ENCODE assay signal across 8 cellular contexts in the genomic region with DNA sequence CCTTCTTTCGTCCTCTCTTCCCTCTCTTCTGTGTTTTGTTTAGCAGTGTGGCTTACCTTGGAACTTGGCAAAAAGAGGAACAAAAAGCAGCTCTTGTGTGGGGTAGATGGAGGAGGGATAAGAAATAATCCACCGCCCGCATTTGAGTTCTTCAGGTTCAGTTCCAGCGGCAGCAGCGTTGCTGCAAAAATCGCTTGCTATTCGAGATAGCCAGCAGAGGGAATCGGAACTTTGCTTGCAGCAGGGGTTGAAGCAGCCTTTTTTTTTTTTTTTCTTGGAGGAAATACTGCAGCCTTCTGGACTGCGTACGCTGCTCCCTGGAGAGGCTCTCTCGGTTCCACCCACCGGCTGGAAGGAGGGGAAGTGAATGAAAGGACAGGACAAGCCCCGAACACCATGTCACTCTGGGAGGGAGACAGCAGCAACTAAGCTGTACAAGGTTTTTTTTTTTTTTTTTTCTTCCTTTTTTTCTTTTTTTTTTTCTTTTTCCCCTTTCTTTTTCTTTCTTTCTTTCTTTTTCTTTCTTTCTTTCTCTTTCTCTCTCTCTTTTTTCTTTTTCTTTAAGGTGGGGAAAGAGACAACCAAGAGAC. TPM values are rescaled to one million over a fixed set of nuclear protein-coding genes. Genes with fewer than 3 reads are reported as not detected.
DNase-seq lines count a peak whose midpoint lies in the region; ATAC-seq and TF ChIP-seq lines count a peak whose summit lies in the region.

Gene RBMS3 (plus strand): TSS at position 397 of the 590 bp plus-strand sequence.

- peaks cover 14% of the 10 kb centered on the region for H3K27me3 Mint-ChIP-seq in activated naive CD8-positive, alpha-beta T cell treated with anti-CD3 and anti-CD28 coated beads, Interleukin-2, amount 10 ng/mL, durations not matched to agents 7 days and 5 days

- TF ChIP-seq EP300 in neural cell (conservative IDR thresholded peaks at IDR 0.05; ENCODE audit: poor library complexity, severe bottlenecking), result no peak

- TF ChIP-seq RAD21 in neural cell (conservative IDR thresholded peaks at IDR 0.05), result peak; percentile 54

- H4K20me1 ChIP-seq in neural cell (ENCODE audit: insufficient read depth), result no peaks in the 10 kb centered on the region

- ATAC-seq in GM21737 (IDR thresholded peaks at IDR 0.05; ENCODE audit: unreplicated experiment) (peak; percentile 40), HG03095 (IDR thresholded peaks at IDR 0.05; ENCODE audit: unreplicated experiment) (no peak)
- peak; percentile 50 for ATAC-seq in activated naive CD8-positive, alpha-beta T cell treated with anti-CD3 and anti-CD28 coated beads, Interleukin-2, amount 10 ng/mL, durations not matched to agents 7 days and 5 days (ENCODE audit: low read depth)

- H3K27ac Mint-ChIP-seq in activated naive CD8-positive, alpha-beta T cell treated with anti-CD3 and anti-CD28 coated beads, Interleukin-2, amount 10 ng/mL, durations not matched to agents 7 days and 5 days, result peak within 1 kb of the TSS; percentile 27

- peak within 1 kb of the TSS; percentile 36 for H3K9ac ChIP-seq in neural cell (ENCODE audit: low read length)

- H3K4me3 ChIP-seq in neural cell (ENCODE audit: low read length), result peak within 1 kb of the TSS; percentile 38

- POLR2A ChIA-PET in activated naive CD8-positive, alpha-beta T cell treated with anti-CD3 and anti-CD28 coated beads, Interleukin-2, amount 10 ng/mL, durations not matched to agents 7 days and 5 days (lab: Charles Lee), result interaction anchor here (0.6 kb wide), 2 partner anchors 54 to 94 kb away, joined by 4 to 7 read pairs; no protein-coding TSS in a partner anchor

- no peaks in the 10 kb centered on the region for H3K27me3 ChIP-seq in neural cell (ENCODE audit: insufficient read depth, low read depth, low read length)

- peak; percentile 54 for TF ChIP-seq CTCF in neural cell (IDR thresholded peaks at IDR 0.05; ENCODE audit: poor library complexity, severe bottlenecking)

- DNase-seq in NCI-H748 (lab: John Stamatoyannopoulos, UW; ENCODE audit: unreplicated experiment), result peak; percentile 4
- DNase-seq in NCI-H748 treated with DMSO at 0.1 percent for 48 hours (lab: John Stamatoyannopoulos, UW), result no peak
- DNase-seq in NCI-H1092 (lab: John Stamatoyannopoulos, UW), result peak; percentile 7
- DNase-seq in activated naive CD8-positive, alpha-beta T cell treated with anti-CD3 and anti-CD28 coated beads, Interleukin-2, amount 10 ng/mL, durations not matched to agents 7 days and 5 days, result peak; percentile 30
- DNase-seq in glomerular visceral epithelial cell (ENCODE audit: extremely low spot score), result peak; percentile 96

- peak within 1 kb of the TSS; percentile 85 for H3K4me3 Mint-ChIP-seq in activated naive CD8-positive, alpha-beta T cell treated with anti-CD3 and anti-CD28 coated beads, Interleukin-2, amount 10 ng/mL, durations not matched to agents 7 days and 5 days

- H2AFZ ChIP-seq in neural cell (ENCODE audit: low read depth, low read length), result no peak within 1 kb of the TSS

- peak within 1 kb of the TSS; percentile 15 for H3K4me2 ChIP-seq in neural cell (ENCODE audit: low read length)

- H3F3A ChIP-seq in neural cell (ENCODE audit: insufficient read depth, low read length, poor library complexity, severe bottlenecking), result no peaks in the 10 kb centered on the region

- no peaks in the 10 kb centered on the region for H3K9me3 ChIP-seq in neural cell (ENCODE audit: low read length)

- no peaks in the 10 kb centered on the region for H3K9me2 ChIP-seq in neural cell (ENCODE audit: insufficient read depth, low read length)

- H3K36me3 ChIP-seq in neural cell (ENCODE audit: insufficient read depth, low read length), result no peaks in the 10 kb centered on the region

- no peaks in the 10 kb centered on the region for H3K36me3 Mint-ChIP-seq in activated naive CD8-positive, alpha-beta T cell treated with anti-CD3 and anti-CD28 coated beads, Interleukin-2, amount 10 ng/mL, durations not matched to agents 7 days and 5 days

- H3K9me3 Mint-ChIP-seq in activated naive CD8-positive, alpha-beta T cell treated with anti-CD3 and anti-CD28 coated beads, Interleukin-2, amount 10 ng/mL, durations not matched to agents 7 days and 5 days, result no peaks in the 10 kb centered on the region

- peaks cover 17% of the 10 kb centered on the region for H3K4me1 Mint-ChIP-seq in activated naive CD8-positive, alpha-beta T cell treated with anti-CD3 and anti-CD28 coated beads, Interleukin-2, amount 10 ng/mL, durations not matched to agents 7 days and 5 days

- no peaks in the 10 kb centered on the region for H3K79me2 ChIP-seq in neural cell (replicated peaks; ENCODE audit: insufficient read depth, low read length)

- H3K27ac ChIP-seq in neural cell (ENCODE audit: low read length), result no peak within 1 kb of the TSS

TF ChIP-seq in neural cell, 6 proteins besides CTCF, POLR2A, EP300 and RAD21:
- TF ChIP-seq MXI1 (conservative IDR thresholded peaks at IDR 0.05; ENCODE audit: poor library complexity, severe bottlenecking), result no peak
- no peak for TF ChIP-seq TAF1 (IDR thresholded peaks at IDR 0.05; ENCODE audit: low read depth)
- no peak for TF ChIP-seq POLR2AphosphoS5 (IDR thresholded peaks at IDR 0.05)
- TF ChIP-seq EZH2 (IDR thresholded peaks at IDR 0.05; ENCODE audit: borderline replicate concordance, insufficient read depth, low read length, poor library complexity, severe bottlenecking), result no peak
- TF ChIP-seq SMC3 (conservative IDR thresholded peaks at IDR 0.05; ENCODE audit: poor library complexity), result peak; percentile 61
- TF ChIP-seq REST (IDR thresholded peaks at IDR 0.05; ENCODE audit: borderline replicate concordance), result no peak

RNA-seq across cellular contexts. Expression of gene RBMS3, which starts in this region (rescaled TPM):
- total RNA-seq in activated naive CD8-positive, alpha-beta T cell treated with anti-CD3 and anti-CD28 coated beads, Interleukin-2, amount 10 ng/mL, durations not matched to agents 7 days and 5 days, result under 1 TPM; 0.58 to 0.74 TPM
- polyA plus RNA-seq in neural cell, result 0.34 and 0.53 TPM in 2 replicates
- polyA minus RNA-seq in neural cell, result 1.7 and 2.7 TPM in 2 replicates

Comparison
In these comparisons a context has a peak if more than half of its experiments do, and no peak if none do; other contexts are left out.
1. Peak in DNase-seq and ATAC-seq in activated naive CD8-positive, alpha-beta T cell treated with anti-CD3 and anti-CD28 coated beads, Interleukin-2, amount 10 ng/mL, durations not matched to agents 7 days and 5 days; RNA of the gene not detected or under 1 TPM.